ENCODE assay signal across 8 cellular contexts in the genomic region with DNA sequence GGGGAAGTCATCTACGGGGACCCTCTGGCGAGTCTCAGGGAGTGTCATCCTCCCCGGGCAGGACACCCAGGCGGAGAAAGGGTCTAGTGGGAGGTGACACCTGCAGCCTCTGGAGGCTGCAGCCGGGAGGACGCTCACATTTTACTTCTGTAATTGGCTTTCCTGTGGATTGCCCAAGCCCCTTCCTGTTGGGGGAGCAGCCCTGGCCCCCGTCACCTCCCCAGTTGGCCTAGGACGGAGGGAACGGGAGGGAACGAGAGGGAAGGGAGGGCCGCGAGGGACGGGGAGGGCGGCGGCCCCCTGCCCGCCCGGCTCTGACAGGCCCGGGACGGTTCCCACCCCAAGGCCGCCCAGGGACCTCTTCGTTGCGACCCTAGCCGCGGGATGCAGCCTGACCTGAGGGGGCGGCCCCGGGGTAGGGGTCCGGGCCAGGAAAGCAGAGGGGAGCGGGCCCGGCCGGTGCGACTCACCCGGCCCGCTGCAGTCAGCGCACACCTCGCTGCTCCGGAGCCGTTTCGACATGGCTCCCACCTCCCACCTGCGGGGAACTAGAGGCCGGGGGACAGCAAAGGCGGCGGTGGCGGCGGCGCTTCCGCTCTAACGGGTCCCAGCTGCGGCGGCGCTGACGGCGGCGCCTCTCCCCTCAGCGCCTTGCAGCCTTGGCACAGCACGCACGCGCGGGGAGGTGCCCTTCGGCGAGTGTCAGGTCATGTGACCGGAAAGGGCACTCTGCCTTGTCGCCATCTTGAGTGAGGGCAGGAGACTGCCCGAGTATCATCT. TPM values are rescaled to one million over a fixed set of nuclear protein-coding genes. Genes with fewer than 3 reads are reported as not detected.
A peak's percentile ranks its signal among the peaks of the same experiment; 100 is the strongest.
DNase-seq lines count a peak whose midpoint lies in the region; ATAC-seq and TF ChIP-seq lines count a peak whose summit lies in the region.

A gene with protein sequence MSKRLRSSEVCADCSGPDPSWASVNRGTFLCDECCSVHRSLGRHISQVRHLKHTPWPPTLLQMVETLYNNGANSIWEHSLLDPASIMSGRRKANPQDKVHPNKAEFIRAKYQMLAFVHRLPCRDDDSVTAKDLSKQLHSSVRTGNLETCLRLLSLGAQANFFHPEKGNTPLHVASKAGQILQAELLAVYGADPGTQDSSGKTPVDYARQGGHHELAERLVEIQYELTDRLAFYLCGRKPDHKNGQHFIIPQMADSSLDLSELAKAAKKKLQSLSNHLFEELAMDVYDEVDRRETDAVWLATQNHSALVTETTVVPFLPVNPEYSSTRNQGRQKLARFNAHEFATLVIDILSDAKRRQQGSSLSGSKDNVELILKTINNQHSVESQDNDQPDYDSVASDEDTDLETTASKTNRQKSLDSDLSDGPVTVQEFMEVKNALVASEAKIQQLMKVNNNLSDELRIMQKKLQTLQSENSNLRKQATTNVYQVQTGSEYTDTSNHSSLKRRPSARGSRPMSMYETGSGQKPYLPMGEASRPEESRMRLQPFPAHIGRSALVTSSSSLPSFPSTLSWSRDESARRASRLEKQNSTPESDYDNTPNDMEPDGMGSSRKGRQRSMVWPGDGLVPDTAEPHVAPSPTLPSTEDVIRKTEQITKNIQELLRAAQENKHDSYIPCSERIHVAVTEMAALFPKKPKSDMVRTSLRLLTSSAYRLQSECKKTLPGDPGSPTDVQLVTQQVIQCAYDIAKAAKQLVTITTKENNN (minus strand): TSS at position 666 of the 780 bp plus-strand sequence. CDS start 144 bp downstream, at position 522.

- H3K36me3 Mint-ChIP-seq in CD4-positive, alpha-beta T cell (ENCODE audit: low read depth): peaks cover 36% of the 10 kb centered on the region

- peak within 1 kb of the TSS; percentile 97 for H3K4me3 Mint-ChIP-seq in CD4-positive, alpha-beta T cell

- H3K9me3 ChIP-seq in CD4-positive, alpha-beta T cell (ENCODE audit: control insufficient read depth, low read length): no peaks in the 10 kb centered on the region
- no peaks in the 10 kb centered on the region for H3K9me3 ChIP-seq in ectodermal cell (ENCODE audit: control insufficient read depth, low read length)
- H3K9me3 ChIP-seq in lower lobe of right lung: no peaks in the 10 kb centered on the region

- no peak for TF ChIP-seq CTCF in CD4-positive, alpha-beta T cell (IDR thresholded peaks at IDR 0.05)
- no peak for TF ChIP-seq CTCF in lower lobe of right lung (IDR thresholded peaks at IDR 0.05)

- no peaks in the 10 kb centered on the region for H3K9me3 Mint-ChIP-seq in CD4-positive, alpha-beta T cell

- H3K4me1 ChIP-seq in ectodermal cell (ENCODE audit: control insufficient read depth, insufficient read depth, low read length) (peaks cover 13% of the 10 kb centered on the region), lower lobe of right lung (peaks cover 46% of the 10 kb centered on the region)

- H3K27me3 ChIP-seq in CD4-positive, alpha-beta T cell (ENCODE audit: control insufficient read depth, insufficient read depth, low read length): no peaks in the 10 kb centered on the region
- H3K27me3 ChIP-seq in ectodermal cell (ENCODE audit: control insufficient read depth, insufficient read depth, low read length, poor library complexity, severe bottlenecking) (peaks cover 15% of the 10 kb centered on the region), lower lobe of right lung (ENCODE audit: low read depth) (no peaks in the 10 kb centered on the region)

- POLR2A ChIA-PET in CD4-positive, alpha-beta T cell (lab: Charles Lee): interaction anchor here (0.6 to 2.3 kb wide), 6 partner anchors 8 to 95 kb away, joined by 3 to 10 read pairs (median 5); a partner anchor contains a TSS

- peak within 1 kb of the TSS; percentile 80 for H3K4me3 ChIP-seq in ectodermal cell (ENCODE audit: insufficient read depth, low read depth, low read length)
- H3K4me3 ChIP-seq in lower lobe of right lung: peak within 1 kb of the TSS; percentile 98

- peak; percentile 88 to 96 (median 92) for DNase-seq in CD4-positive, alpha-beta T cell
- peak; percentile 70 for DNase-seq in HS-5 (ENCODE audit: low read depth)
- DNase-seq in NK-92 (lab: John Stamatoyannopoulos, UW; ENCODE audit: unreplicated experiment): peak; percentile 54
- peak; percentile 85 to 89 for DNase-seq in activated CD8-positive, alpha-beta memory T cell treated with anti-CD3 and anti-CD28 coated beads for 1 hour (ENCODE audit: extremely low read depth in 1 of 2, low read depth in 1 of 2)
- peak; percentile 96 for DNase-seq in lower lobe of right lung
- peak; percentile 81 to 87 (median 82) for DNase-seq in stimulated activated CD4-positive, alpha-beta T cell treated with anti-CD3 and anti-CD28 coated beads, TNF-alpha, amount 100 ng/mL, for 1 hour (ENCODE audit: low read depth in 3 of 3, low spot score in 1 of 3)

- intact Hi-C loops in CD4-positive, alpha-beta T cell (cut with DNase I, micrococcal nuclease): loop anchor here (1.0 to 10.0 kb wide), 8 partner anchors 19 to 746 kb away; a partner anchor contains a TSS
- intact Hi-C loops in lower lobe of right lung (cut with DNase I): no loop called here

- CTCF ChIA-PET in CD4-positive, alpha-beta T cell (lab: Charles Lee): no interaction called here

- no peaks in the 10 kb centered on the region for H3K36me3 ChIP-seq in ectodermal cell (ENCODE audit: control insufficient read depth, insufficient read depth, low read length)
- peaks cover 5% of the 10 kb centered on the region for H3K36me3 ChIP-seq in lower lobe of right lung

- 0 to 1% methylated on average over 63 of the region's 63 CpGs for WGBS in ectodermal cell, 2 experiments

- peak within 1 kb of the TSS; percentile 92 for H3K27ac ChIP-seq in CD4-positive, alpha-beta T cell (ENCODE audit: low read depth, low read length)
- H3K27ac ChIP-seq in ectodermal cell (ENCODE audit: insufficient read depth, low read depth, low read length, poor library complexity, severe bottlenecking) (no peak within 1 kb of the TSS), lower lobe of right lung (peak within 1 kb of the TSS; percentile 94)

- H3K27ac Mint-ChIP-seq in CD4-positive, alpha-beta T cell: peak within 1 kb of the TSS; percentile 94

- peaks cover 71% of the 10 kb centered on the region for H3K4me1 Mint-ChIP-seq in CD4-positive, alpha-beta T cell (ENCODE audit: low read depth)

- peak; percentile 80 for ATAC-seq in CD4-positive, alpha-beta T cell (ENCODE audit: poor library complexity)
- peak; percentile 65 for ATAC-seq in GM19468 (IDR thresholded peaks at IDR 0.05; ENCODE audit: extremely low read depth, unreplicated experiment)
- peak; percentile 93 for ATAC-seq in lower lobe of right lung

- no peaks in the 10 kb centered on the region for H3K27me3 Mint-ChIP-seq in CD4-positive, alpha-beta T cell

RNA-seq across cellular contexts. Expression of the gene that starts here (rescaled TPM):
- total RNA-seq in CD4-positive, alpha-beta T cell: 10 to 100 TPM; 68.6 to 70.7 TPM
- polyA plus RNA-seq in ectodermal cell (2013, experiment 1 of 4): 25.9 TPM
- polyA plus RNA-seq in ectodermal cell (2013, experiment 2 of 4): 26.7 TPM
- 22.4 TPM for polyA plus RNA-seq in ectodermal cell (2013, experiment 3 of 4)
- polyA plus RNA-seq in ectodermal cell (2013, experiment 4 of 4): 26.9 TPM
- 62.2 TPM for total RNA-seq in lower lobe of right lung
